Comparison of ENCODE assay signal across 14 cellular contexts in genomic region chr9:128396970-128397613, GRCh38. TPM values are rescaled to one million over a fixed set of nuclear protein-coding genes. Genes with fewer than 3 reads are reported as not detected.
DNase-seq lines count a peak whose midpoint lies in the region; ATAC-seq and TF ChIP-seq lines count a peak whose summit lies in the region.
"Had no signal": no experiment of that assay in that cellular context is flagged by ENCODE, and none has a peak within 500 bp of the region (broad histone marks: within the 10 kb centered on the region; RNA-seq: fewer than 3 reads in every experiment).

No MANE protein-coding gene starts in this region.

- no peak for TF ChIP-seq CTCF in CD8-positive, alpha-beta T cell (IDR thresholded peaks at IDR 0.05)

- H3K23ac ChIP-seq in neuronal stem cell (ENCODE audit: low read depth, low read length, poor library complexity) = no peak overlapping the region

- H3K14ac ChIP-seq in neuronal stem cell (ENCODE audit: low read length) = peak overlapping the region; percentile 49

- H2AFZ ChIP-seq in neuronal stem cell (ENCODE audit: low read length) = peak overlapping the region; percentile 5

- H4K8ac ChIP-seq in neuronal stem cell (ENCODE audit: low read depth, low read length) = no peak overlapping the region

- no peak overlapping the region for H3K9ac ChIP-seq in neuronal stem cell (ENCODE audit: low read depth, low read length, poor library complexity)

- H3K4me1 Mint-ChIP-seq in CD8-positive, alpha-beta T cell (ENCODE audit: low read depth) = no peaks in the 10 kb centered on the region

- H2BK12ac ChIP-seq in neuronal stem cell (ENCODE audit: low read length) = no peak overlapping the region

- ATAC-seq in CD8-positive, alpha-beta T cell = no peak
- ATAC-seq in GM21723 (IDR thresholded peaks at IDR 0.05; ENCODE audit: unreplicated experiment) = no peak
- ATAC-seq in GM18861 (IDR thresholded peaks at IDR 0.05; ENCODE audit: unreplicated experiment) = no peak
- ATAC-seq: foreskin keratinocyte; stimulated activated naive CD8-positive, alpha-beta T cell treated with anti-CD3 and anti-CD28 coated beads, Interleukin-15, amount 100 ng/mL, for 72 hours had no signal

- no peak for DNase-seq in CD8-positive, alpha-beta T cell
- DNase-seq in OCI-M1 (lab: John Stamatoyannopoulos, UW) (peak; percentile 53), epidermal melanocyte (ENCODE audit: insufficient read length, low spot score) (peak; percentile 17), neuronal stem cell (ENCODE audit: low spot score) (no peak), kidney glomerular epithelial cell (lab: John Stamatoyannopoulos, UW) (no peak), kidney tubule cell (ENCODE audit: low spot score) (no peak)
- DNase-seq: CD4-positive, alpha-beta memory T cell; foreskin keratinocyte; KG1; NCI-H2171 treated with DMSO at 0.1 percent for 48 hours; stimulated activated naive CD8-positive, alpha-beta T cell treated with anti-CD3 and anti-CD28 coated beads, Interleukin-15, amount 100 ng/mL, for 72 hours; T-cell had no signal

- H3K36me3 ChIP-seq in CD8-positive, alpha-beta T cell (ENCODE audit: insufficient read depth, low read length) = no peaks in the 10 kb centered on the region
- peaks cover 0 to 6% of the 10 kb centered on the region in 2 donors for H3K36me3 ChIP-seq in neuronal stem cell (replicated peaks in 1 of 2; ENCODE audit: control insufficient read depth in 2 of 2, insufficient read depth in 2 of 2, low read length in 2 of 2)

- H4K91ac ChIP-seq in neuronal stem cell (ENCODE audit: low read depth, low read length, poor library complexity) = no peak overlapping the region

- H3K4me3 ChIP-seq in CD8-positive, alpha-beta T cell (ENCODE audit: low read depth, low read length) = no peak overlapping the region
- H3K4me3 ChIP-seq in neuronal stem cell (ENCODE audit: low read length in 2 of 2) = no peak overlapping the region

- H3K27me3 Mint-ChIP-seq in CD8-positive, alpha-beta T cell (ENCODE audit: low read depth) = peaks cover 2% of the 10 kb centered on the region
- H3K27me3 Mint-ChIP-seq: CD4-positive, alpha-beta memory T cell; T-cell had no signal

- peak overlapping the region; percentile 57 for H3K27ac Mint-ChIP-seq in CD8-positive, alpha-beta T cell
- H3K27ac Mint-ChIP-seq: stimulated activated naive CD8-positive, alpha-beta T cell treated with anti-CD3 and anti-CD28 coated beads, Interleukin-15, amount 100 ng/mL, for 72 hours; T-cell had no signal

- H3K4me1 ChIP-seq in CD8-positive, alpha-beta T cell (ENCODE audit: insufficient read depth, low read length) = no peaks in the 10 kb centered on the region
- peaks cover 9 to 20% of the 10 kb centered on the region in 2 donors for H3K4me1 ChIP-seq in neuronal stem cell (ENCODE audit: control insufficient read depth in 2 of 2, insufficient read depth in 1 of 2, low read depth in 1 of 2, low read length in 2 of 2)
- H3K4me1 ChIP-seq: foreskin keratinocyte had no signal

- H3K4me3 Mint-ChIP-seq in CD8-positive, alpha-beta T cell = no peak overlapping the region
- H3K4me3 Mint-ChIP-seq: CD4-positive, alpha-beta memory T cell; stimulated activated naive CD8-positive, alpha-beta T cell treated with anti-CD3 and anti-CD28 coated beads, Interleukin-15, amount 100 ng/mL, for 72 hours; T-cell had no signal

- POLR2A ChIA-PET in CD8-positive, alpha-beta T cell (lab: Charles Lee) = no interaction called here

- H3K4ac ChIP-seq in neuronal stem cell (ENCODE audit: low read length) = no peak overlapping the region

- no peak overlapping the region for H2BK5ac ChIP-seq in neuronal stem cell (ENCODE audit: low read length)

- no peaks in the 10 kb centered on the region for H3K27me3 ChIP-seq in CD8-positive, alpha-beta T cell (ENCODE audit: insufficient read depth, low read length)
- peaks cover 0 to 70% (median 20%) of the 10 kb centered on the region in 3 experiments for H3K27me3 ChIP-seq in neuronal stem cell (ENCODE audit: control insufficient read depth in 3 of 3, insufficient read depth in 3 of 3, low read depth in 1 of 3, low read length in 3 of 3)

- peaks cover 9% of the 10 kb centered on the region for H3K36me3 Mint-ChIP-seq in CD8-positive, alpha-beta T cell

- intact Hi-C loops in CD8-positive, alpha-beta T cell (cut with DNase I, micrococcal nuclease) = no loop called here

- no peak overlapping the region for H3K18ac ChIP-seq in neuronal stem cell (ENCODE audit: low read length)

- no peaks in the 10 kb centered on the region for H3K9me3 ChIP-seq in CD8-positive, alpha-beta T cell (ENCODE audit: low read length)
- peaks cover 0 to 4% of the 10 kb centered on the region in 2 donors for H3K9me3 ChIP-seq in neuronal stem cell (replicated peaks in 1 of 2; ENCODE audit: control insufficient read depth in 2 of 2, insufficient read depth in 1 of 2, low read depth in 1 of 2, low read length in 2 of 2)

- no CpG with 5 or more reads among the region's 19 CpGs for WGBS in neuronal stem cell (ENCODE audit: extremely low coverage in 2 of 2, insufficient read length in 2 of 2, insufficient replicate concordance in 1 of 2), 2 donors

- CTCF ChIA-PET in CD8-positive, alpha-beta T cell (lab: Charles Lee) = interaction anchor here (1.1 to 1.5 kb wide), 2 partner anchors 35 to 143 kb away, joined by 3 read pairs; no protein-coding TSS in a partner anchor

- no peaks in the 10 kb centered on the region for H3K9me3 Mint-ChIP-seq in CD8-positive, alpha-beta T cell
- H3K9me3 Mint-ChIP-seq: CD4-positive, alpha-beta memory T cell; stimulated activated naive CD8-positive, alpha-beta T cell treated with anti-CD3 and anti-CD28 coated beads, Interleukin-15, amount 100 ng/mL, for 72 hours; T-cell had no signal

- H3K4me2 ChIP-seq in neuronal stem cell (ENCODE audit: insufficient read depth, low read length, poor library complexity, severe bottlenecking) = no peak overlapping the region

- H2AK5ac ChIP-seq in neuronal stem cell (ENCODE audit: low read depth, low read length) = no peak overlapping the region

- H2BK15ac ChIP-seq in neuronal stem cell (ENCODE audit: low read length) = no peak overlapping the region

- no peak overlapping the region for H2BK120ac ChIP-seq in neuronal stem cell (ENCODE audit: low read depth, low read length)

- no peaks in the 10 kb centered on the region for H3K79me1 ChIP-seq in neuronal stem cell (ENCODE audit: low read depth, low read length)

- no peak overlapping the region for H3K27ac ChIP-seq in CD8-positive, alpha-beta T cell (ENCODE audit: low read depth, low read length)
- H3K27ac ChIP-seq in neuronal stem cell (replicated peaks; ENCODE audit: low read length) = no peak overlapping the region
- H3K27ac ChIP-seq: foreskin keratinocyte had no signal

RNA-seq across cellular contexts. Expression of gene CERCAM, which starts 23.6 kb away (rescaled TPM):
- under 1 TPM; 0.22 to 0.73 TPM for total RNA-seq in CD8-positive, alpha-beta T cell
- polyA plus RNA-seq in neuronal stem cell (2013, experiment 1 of 2) = 0.70 TPM
- 0.76 TPM for polyA plus RNA-seq in neuronal stem cell (2013, experiment 2 of 2)

RNA-seq across cellular contexts. Expression of gene URM1, which starts 25.9 kb away (rescaled TPM):
- total RNA-seq in CD8-positive, alpha-beta T cell = 10 to 100 TPM; 30.4 to 31.5 TPM
- polyA plus RNA-seq in neuronal stem cell (2013, experiment 1 of 2) = 28.4 TPM
- 24.9 TPM for polyA plus RNA-seq in neuronal stem cell (2013, experiment 2 of 2)

RNA-seq across cellular contexts. Expression of gene SLC27A4, which starts 56.8 kb away (rescaled TPM):
- 1 to 10 TPM; 2.2 to 2.4 TPM for total RNA-seq in CD8-positive, alpha-beta T cell
- 6.1 TPM for polyA plus RNA-seq in neuronal stem cell (2013, experiment 1 of 2)
- 5.4 TPM for polyA plus RNA-seq in neuronal stem cell (2013, experiment 2 of 2)

RNA-seq across cellular contexts. Expression of gene ODF2, which starts 58.7 kb away (rescaled TPM):
- 10 to 100 TPM; 15.0 to 17.2 TPM for total RNA-seq in CD8-positive, alpha-beta T cell
- 27.4 TPM for polyA plus RNA-seq in neuronal stem cell (2013, experiment 1 of 2)
- polyA plus RNA-seq in neuronal stem cell (2013, experiment 2 of 2) = 27.8 TPM

Comparison
In these comparisons a context has a peak if more than half of its experiments do, and no peak if none do; other contexts are left out.
1. DNase-seq: peak in OCI-M1 (single experiment) and epidermal melanocyte (single experiment); none in CD8-positive, alpha-beta T cell (0 of 7), neuronal stem cell (single experiment), kidney glomerular epithelial cell (single experiment) and kidney tubule cell (single experiment).